10 cellular contexts compared by ENCODE assay signal in the genomic region with DNA sequence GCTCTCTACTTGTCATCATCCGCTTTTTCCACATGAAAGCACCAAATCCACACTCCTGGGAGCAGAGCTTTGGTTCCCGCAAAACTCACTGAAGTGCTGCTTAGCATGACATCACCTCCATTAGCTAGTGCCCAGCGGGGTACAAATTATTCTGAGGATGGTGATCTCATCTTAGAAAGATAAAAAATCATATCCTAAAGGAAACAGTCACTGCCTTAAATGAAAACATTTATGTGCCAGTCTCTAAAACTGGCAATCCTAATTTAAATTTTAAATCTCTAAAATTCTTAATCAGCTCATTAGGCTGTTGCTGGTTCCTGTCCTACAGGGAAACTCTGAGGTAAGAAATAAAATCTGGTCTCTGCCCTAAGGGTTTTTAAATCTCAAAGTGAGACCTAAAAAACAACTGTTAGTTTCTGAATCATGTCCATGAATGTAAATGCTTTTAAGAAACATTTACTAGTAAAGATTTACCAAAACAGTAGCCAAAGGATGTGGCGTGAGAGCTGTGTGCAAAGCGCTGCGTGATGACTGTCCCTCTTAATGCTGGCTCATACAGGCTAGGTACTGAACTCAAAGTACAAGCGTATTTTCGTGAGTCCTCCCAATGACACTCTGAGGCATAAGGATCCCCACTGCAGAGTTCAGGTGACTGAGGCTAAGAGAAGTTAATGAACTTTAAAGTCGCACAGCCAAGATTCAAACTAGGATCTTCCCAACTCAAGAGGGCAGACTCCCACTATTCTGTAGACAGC. TPM values are rescaled to one million over a fixed set of nuclear protein-coding genes. Genes with fewer than 3 reads are reported as not detected.
DNase-seq lines count a peak whose midpoint lies in the region; TF ChIP-seq lines count a peak whose summit lies in the region.
"Had no signal": no experiment of that assay in that cellular context is flagged by ENCODE, and none has a peak within 500 bp of the region (broad histone marks: within the 10 kb centered on the region; RNA-seq: fewer than 3 reads in every experiment).

No MANE protein-coding gene starts in this region.

- H3K4me1 ChIP-seq in Caco-2, result peaks cover 10% of the 10 kb centered on the region

- H3K36me3 ChIP-seq in Caco-2 (ENCODE audit: control insufficient read depth, insufficient read depth, low read length), result no peaks in the 10 kb centered on the region

- intact Hi-C loops in Caco-2 (cut with micrococcal nuclease; ENCODE audit: unreplicated experiment), result loop anchor here (5.0 to 10.0 kb wide), 3 partner anchors 88 to 170 kb away; a partner anchor contains a TSS

- peak overlapping the region; percentile 66 for H3K27ac Mint-ChIP-seq in T-helper 1 cell treated with Interleukin-12 subunit alpha and Interleukin-12 subunit beta and Interleukin-4 antibody, amounts not matched to agents 30 μg/mL and 1 μg/mL, for 36 hours
- no peak overlapping the region for H3K27ac Mint-ChIP-seq in Caco-2 (ENCODE audit: unreplicated experiment)

- POLR2A ChIA-PET in Caco-2 (lab: Charles Lee), result no interaction called here

- H3K36me3 Mint-ChIP-seq in T-helper 1 cell treated with Interleukin-12 subunit alpha and Interleukin-12 subunit beta and Interleukin-4 antibody, amounts not matched to agents 30 μg/mL and 1 μg/mL, for 36 hours (ENCODE audit: low read depth), result peaks cover 51% of the 10 kb centered on the region
- peaks cover 15% of the 10 kb centered on the region for H3K36me3 Mint-ChIP-seq in Caco-2 (ENCODE audit: insufficient read depth, unreplicated experiment)

- H3K4me1 Mint-ChIP-seq in T-helper 1 cell treated with Interleukin-12 subunit alpha and Interleukin-12 subunit beta and Interleukin-4 antibody, amounts not matched to agents 30 μg/mL and 1 μg/mL, for 36 hours (ENCODE audit: low read depth), result peaks cover 62% of the 10 kb centered on the region
- peaks cover 6% of the 10 kb centered on the region for H3K4me1 Mint-ChIP-seq in Caco-2 (ENCODE audit: low read depth, unreplicated experiment)

- no peaks in the 10 kb centered on the region for H3K9me3 ChIP-seq in Caco-2
- H3K9me3 ChIP-seq: upper lobe of right lung had no signal

- peak; percentile 16 for DNase-seq in stimulated activated CD4-positive, alpha-beta T cell treated with anti-CD3 and anti-CD28 coated beads, Interleukin-1b, Interleukin-23, amount 100 ng/mL, for 48 hours
- DNase-seq in stimulated activated CD4-positive, alpha-beta T cell treated with anti-CD3 and anti-CD28 coated beads, Interleukin-4, amount 100 ng/mL, for 1 hour, result no peak
- DNase-seq in glomerular visceral epithelial cell (ENCODE audit: extremely low spot score) (peak; percentile 84), CD1c-positive myeloid dendritic cell (ENCODE audit: extremely low spot score) (no peak), Caco-2 (no peak), mucosa of gallbladder (ENCODE audit: low spot score) (no peak), Ammon's horn (ENCODE audit: low spot score) (no peak)
- DNase-seq: aorta, upper lobe of right lung had no signal

- H3K4me3 ChIP-seq in Caco-2 (ENCODE audit: low read depth, low read length), result no peak overlapping the region
- H3K4me3 ChIP-seq: upper lobe of right lung had no signal

- CTCF ChIA-PET in Caco-2 (lab: Charles Lee), result no interaction called here

- H3K4me3 Mint-ChIP-seq in T-helper 1 cell treated with Interleukin-12 subunit alpha and Interleukin-12 subunit beta and Interleukin-4 antibody, amounts not matched to agents 30 μg/mL and 1 μg/mL, for 36 hours, result peak overlapping the region; percentile 63
- no peak overlapping the region for H3K4me3 Mint-ChIP-seq in Caco-2 (ENCODE audit: unreplicated experiment)

- no peak for TF ChIP-seq CTCF in Caco-2 (IDR thresholded peaks at IDR 0.05; ENCODE audit: insufficient read depth in 1 of 2, low read depth in 1 of 2, low read length in 1 of 2, severe bottlenecking in 1 of 2, unreplicated experiment in 1 of 2)

- H3K27me3 Mint-ChIP-seq in T-helper 1 cell treated with Interleukin-12 subunit alpha and Interleukin-12 subunit beta and Interleukin-4 antibody, amounts not matched to agents 30 μg/mL and 1 μg/mL, for 36 hours (ENCODE audit: low read depth), result no peaks in the 10 kb centered on the region
- H3K27me3 Mint-ChIP-seq in Caco-2 (ENCODE audit: insufficient read depth, unreplicated experiment), result no peaks in the 10 kb centered on the region

- no peaks in the 10 kb centered on the region for H3K9me3 Mint-ChIP-seq in T-helper 1 cell treated with Interleukin-12 subunit alpha and Interleukin-12 subunit beta and Interleukin-4 antibody, amounts not matched to agents 30 μg/mL and 1 μg/mL, for 36 hours
- no peaks in the 10 kb centered on the region for H3K9me3 Mint-ChIP-seq in Caco-2 (ENCODE audit: unreplicated experiment)

- no TSS peak for BruUV-seq in Caco-2 (replicated peaks; lab: Mats Ljungman, UMichigan)

- no peaks in the 10 kb centered on the region for H3K27me3 ChIP-seq in Caco-2 (replicated peaks; ENCODE audit: control insufficient read depth, insufficient read depth, low read length)
- H3K27me3 ChIP-seq: upper lobe of right lung had no signal

RNA-seq across cellular contexts. Expression of a gene that starts 4.5 kb away (rescaled TPM):
- total RNA-seq in Caco-2 (2022) (34.1 and 34.5 TPM in 2 replicates), mucosa of gallbladder (20.5 TPM)

RNA-seq across cellular contexts. Expression of a gene that starts 4.8 kb away (rescaled TPM):
- total RNA-seq in Caco-2 (2022), result 7.5 and 7.9 TPM in 2 replicates
- 15.9 TPM for total RNA-seq in mucosa of gallbladder

Comparison
In these comparisons a context has a peak if more than half of its experiments do, and no peak if none do; other contexts are left out.
1. DNase-seq: peak in stimulated activated CD4-positive, alpha-beta T cell treated with anti-CD3 and anti-CD28 coated beads, Interleukin-1b, Interleukin-23, amount 100 ng/mL, for 48 hours (single experiment) and glomerular visceral epithelial cell (single experiment); none in stimulated activated CD4-positive, alpha-beta T cell treated with anti-CD3 and anti-CD28 coated beads, Interleukin-4, amount 100 ng/mL, for 1 hour (single experiment), CD1c-positive myeloid dendritic cell (single experiment), Caco-2 (0 of 2), mucosa of gallbladder (single experiment) and Ammon's horn (single experiment).